8 cellular contexts compared by ENCODE assay signal in the genomic region with DNA sequence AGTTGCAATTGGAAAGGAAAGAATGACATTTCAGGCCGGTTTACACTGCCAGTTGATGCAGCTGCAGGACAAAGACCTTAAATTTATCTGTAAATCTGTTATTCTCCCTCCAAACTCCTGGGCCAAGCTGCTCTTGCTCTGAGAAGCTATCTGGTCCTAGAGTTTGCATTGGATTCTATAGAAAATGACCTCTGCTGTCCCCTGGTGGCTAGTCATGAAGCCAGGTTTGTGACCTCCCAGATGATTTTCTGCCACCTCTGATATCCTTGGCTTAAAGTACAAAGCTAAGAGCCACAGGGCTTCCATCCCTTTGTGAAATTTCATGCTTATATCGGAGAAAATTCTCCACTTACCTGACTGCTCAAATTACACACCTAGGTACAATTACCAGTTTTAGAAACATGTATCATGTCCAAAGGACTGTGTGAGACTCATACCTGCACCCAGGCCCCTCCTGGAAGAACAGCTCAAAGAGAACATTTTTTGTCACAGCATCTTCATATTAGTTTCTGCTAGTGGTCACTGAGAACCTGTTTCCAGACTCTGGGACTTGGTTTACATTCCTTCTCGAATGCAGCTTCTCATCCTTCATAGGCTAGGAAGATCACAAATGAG. TPM values are rescaled to one million over a fixed set of nuclear protein-coding genes. Genes with fewer than 3 reads are reported as not detected.
A peak's percentile ranks its signal among the peaks of the same experiment; 100 is the strongest.
DNase-seq lines count a peak whose midpoint lies in the region; ATAC-seq, FAIRE-seq and TF ChIP-seq lines count a peak whose summit lies in the region.

No MANE protein-coding gene starts in this region.

- H3K27ac Mint-ChIP-seq in activated T-helper 1 cell treated with anti-CD3 and anti-CD28 coated beads, Interleukin-12 subunit alpha, Interleukin-12 subunit beta, Interleukin-2, Interleukin-4 antibody, amounts not matched to agents 30 ng/mL and 10 ng/mL and 1 ng/mL, durations not matched to agents 14 hours and 24 hours and 36 hours, result no peak overlapping the region

- no peak overlapping the region for H3K27ac ChIP-seq in small intestine (ENCODE audit: low read depth in 1 of 2, low read length in 1 of 2)

- FAIRE-seq in small intestine (lab: Jason Lieb, UNC), result no peak

- DNase-seq in BE2C (peak; percentile 49), NCI-H82 (lab: John Stamatoyannopoulos, UW) (peak; percentile 69), glomerular visceral epithelial cell (ENCODE audit: extremely low spot score) (peak; percentile 57), small intestine (peak; percentile 52), putamen (ENCODE audit: low spot score) (no peak)
- DNase-seq in activated T-helper 1 cell treated with anti-CD3 and anti-CD28 coated beads, Interleukin-12 subunit alpha, Interleukin-12 subunit beta, Interleukin-2, Interleukin-4 antibody, amounts not matched to agents 30 ng/mL and 10 ng/mL and 1 ng/mL, durations not matched to agents 14 hours and 24 hours and 36 hours (ENCODE audit: low spot score), result peak; percentile 5

- H3K27me3 ChIP-seq in BE2C, result no peaks in the 10 kb centered on the region
- peaks cover 0 to 2% of the 10 kb centered on the region in 2 donors for H3K27me3 ChIP-seq in small intestine (ENCODE audit: control insufficient read depth in 2 of 2, insufficient read depth in 2 of 2, low read length in 2 of 2)

- intact Hi-C loops in activated T-helper 1 cell treated with anti-CD3 and anti-CD28 coated beads, Interleukin-12 subunit alpha, Interleukin-12 subunit beta, Interleukin-2, Interleukin-4 antibody, amounts not matched to agents 30 ng/mL and 10 ng/mL and 1 ng/mL, durations not matched to agents 14 hours and 24 hours and 36 hours (cut with micrococcal nuclease), result loop anchor here (1.0 kb wide), 2 partner anchors 105 to 155 kb away; no protein-coding TSS in a partner anchor

- H3K36me3 ChIP-seq in BE2C, result no peaks in the 10 kb centered on the region
- H3K36me3 ChIP-seq in small intestine (ENCODE audit: control insufficient read depth in 2 of 2, insufficient read depth in 2 of 2, low read length in 2 of 2), result no peaks in the 10 kb centered on the region

- ATAC-seq in GM19351 (IDR thresholded peaks at IDR 0.05; ENCODE audit: unreplicated experiment), result peak; percentile 39
- ATAC-seq in GM18520 (IDR thresholded peaks at IDR 0.05; ENCODE audit: unreplicated experiment), result no peak

- WGBS in small intestine, 3 donors, result 46 to 50% (median 49%) methylated on average over 3 of the region's 3 CpGs

- TF ChIP-seq CTCF in BE2C (IDR thresholded peaks at IDR 0.05; ENCODE audit: low read depth, low read length), result peak; percentile 87

- peaks cover 13% of the 10 kb centered on the region for H3K4me1 ChIP-seq in BE2C
- no peaks in the 10 kb centered on the region for H3K4me1 ChIP-seq in small intestine (ENCODE audit: control insufficient read depth in 2 of 2, insufficient read depth in 1 of 2, low read depth in 1 of 2, low read length in 1 of 2)

- no peaks in the 10 kb centered on the region for H3K4me1 Mint-ChIP-seq in activated T-helper 1 cell treated with anti-CD3 and anti-CD28 coated beads, Interleukin-12 subunit alpha, Interleukin-12 subunit beta, Interleukin-2, Interleukin-4 antibody, amounts not matched to agents 30 ng/mL and 10 ng/mL and 1 ng/mL, durations not matched to agents 14 hours and 24 hours and 36 hours (ENCODE audit: low read depth)

- peaks cover 18% of the 10 kb centered on the region for H3K27me3 Mint-ChIP-seq in activated T-helper 1 cell treated with anti-CD3 and anti-CD28 coated beads, Interleukin-12 subunit alpha, Interleukin-12 subunit beta, Interleukin-2, Interleukin-4 antibody, amounts not matched to agents 30 ng/mL and 10 ng/mL and 1 ng/mL, durations not matched to agents 14 hours and 24 hours and 36 hours (ENCODE audit: insufficient read depth)

- H3K36me3 Mint-ChIP-seq in activated T-helper 1 cell treated with anti-CD3 and anti-CD28 coated beads, Interleukin-12 subunit alpha, Interleukin-12 subunit beta, Interleukin-2, Interleukin-4 antibody, amounts not matched to agents 30 ng/mL and 10 ng/mL and 1 ng/mL, durations not matched to agents 14 hours and 24 hours and 36 hours (ENCODE audit: low read depth), result no peaks in the 10 kb centered on the region

- H3K4me3 ChIP-seq in BE2C (ENCODE audit: low read depth, low read length) (no peak overlapping the region), small intestine (ENCODE audit: low read depth in 1 of 2, low read length in 2 of 2) (no peak overlapping the region)

- H3K4me3 Mint-ChIP-seq in activated T-helper 1 cell treated with anti-CD3 and anti-CD28 coated beads, Interleukin-12 subunit alpha, Interleukin-12 subunit beta, Interleukin-2, Interleukin-4 antibody, amounts not matched to agents 30 ng/mL and 10 ng/mL and 1 ng/mL, durations not matched to agents 14 hours and 24 hours and 36 hours, result no peak overlapping the region

- H3K9me3 Mint-ChIP-seq in activated T-helper 1 cell treated with anti-CD3 and anti-CD28 coated beads, Interleukin-12 subunit alpha, Interleukin-12 subunit beta, Interleukin-2, Interleukin-4 antibody, amounts not matched to agents 30 ng/mL and 10 ng/mL and 1 ng/mL, durations not matched to agents 14 hours and 24 hours and 36 hours, result no peaks in the 10 kb centered on the region

- no peaks in the 10 kb centered on the region for H3K9me3 ChIP-seq in BE2C
- no peaks in the 10 kb centered on the region for H3K9me3 ChIP-seq in small intestine (ENCODE audit: control insufficient read depth, low read depth)

RNA-seq across cellular contexts. Expression of gene IER3IP1, which starts 28.9 kb away (rescaled TPM):
- 19.3 TPM for polyA plus RNA-seq in BE2C (2012; ENCODE audit: insufficient read depth, insufficient read length, low read depth)
- 14.7 and 16.3 TPM in 2 replicates for total RNA-seq in activated T-helper 1 cell treated with anti-CD3 and anti-CD28 coated beads, Interleukin-12 subunit alpha, Interleukin-12 subunit beta, Interleukin-2, Interleukin-4 antibody, amounts not matched to agents 30 ng/mL and 10 ng/mL and 1 ng/mL, durations not matched to agents 14 hours and 24 hours and 36 hours
- 10 to 100 TPM; 14.1 to 19.5 (median 16.2) TPM for polyA plus RNA-seq in small intestine

RNA-seq across cellular contexts. Expression of gene SKOR2, which starts 46.4 kb away (rescaled TPM):
- not detected for polyA plus RNA-seq in BE2C (2012; ENCODE audit: insufficient read depth, insufficient read length, low read depth)
- not detected in 2 replicates for total RNA-seq in activated T-helper 1 cell treated with anti-CD3 and anti-CD28 coated beads, Interleukin-12 subunit alpha, Interleukin-12 subunit beta, Interleukin-2, Interleukin-4 antibody, amounts not matched to agents 30 ng/mL and 10 ng/mL and 1 ng/mL, durations not matched to agents 14 hours and 24 hours and 36 hours
- polyA plus RNA-seq in small intestine, result not detected

RNA-seq across cellular contexts. Expression of gene HDHD2, which starts 54.7 kb away (rescaled TPM):
- 10.6 TPM for polyA plus RNA-seq in BE2C (2012; ENCODE audit: insufficient read depth, insufficient read length, low read depth)
- 36.8 and 39.4 TPM in 2 replicates for total RNA-seq in activated T-helper 1 cell treated with anti-CD3 and anti-CD28 coated beads, Interleukin-12 subunit alpha, Interleukin-12 subunit beta, Interleukin-2, Interleukin-4 antibody, amounts not matched to agents 30 ng/mL and 10 ng/mL and 1 ng/mL, durations not matched to agents 14 hours and 24 hours and 36 hours
- polyA plus RNA-seq in small intestine, result 10 to 100 TPM; 16.5 to 26.7 (median 21.9) TPM
